In genomic region chr5:177813026-177813425, GRCh38 we compare ENCODE assay signal across 11 cellular contexts. TPM values are rescaled to one million over a fixed set of nuclear protein-coding genes. Genes with fewer than 3 reads are reported as not detected.
A peak's percentile ranks its signal among the peaks of the same experiment; 100 is the strongest.
DNase-seq lines count a peak whose midpoint lies in the region; ATAC-seq and TF ChIP-seq lines count a peak whose summit lies in the region.
"Not testable (repeated sequence)": the region's sequence is repeated elsewhere in the genome, so short reads cannot be mapped to it uniquely, and the experiment has no call there.
"Had no signal": no experiment of that assay in that cellular context is flagged by ENCODE, and none has a peak within 500 bp of the region (broad histone marks: within the 10 kb centered on the region; RNA-seq: fewer than 3 reads in every experiment).

No MANE protein-coding gene starts in this region.

- not testable (repeated sequence) for H3K27ac Mint-ChIP-seq in CD8-positive, alpha-beta T cell; activated CD8-positive, alpha-beta T cell treated with anti-CD3 and anti-CD28 coated beads, Interleukin-2, amount 10 ng/mL, durations not matched to agents 7 days and 5 days; activated naive CD4-positive, alpha-beta T cell treated with anti-CD3 and anti-CD28 coated beads, Interleukin-2, amount 10 ng/mL, durations not matched to agents 7 days and 5 days; central memory CD8-positive, alpha-beta T cell (ENCODE audit: low read depth); memory B cell; naive thymus-derived CD8-positive, alpha-beta T cell; stimulated activated naive B cell treated with anti-CD40 and anti-IgM and Interleukin-4, amounts not matched to agents 10 μg/mL and 1 μg/mL and 100 μg/mL, for 72 hours

- not testable (repeated sequence) for H3K4me3 ChIP-seq in CD8-positive, alpha-beta T cell (ENCODE audit: low read depth, low read length)

- not testable (repeated sequence) for H3K4me1 ChIP-seq in CD8-positive, alpha-beta T cell (ENCODE audit: insufficient read depth, low read length)

- not testable (repeated sequence) for H3K27me3 ChIP-seq in CD8-positive, alpha-beta T cell (ENCODE audit: insufficient read depth, low read length)

- H3K27me3 Mint-ChIP-seq in CD8-positive, alpha-beta T cell (ENCODE audit: low read depth); activated CD8-positive, alpha-beta T cell treated with anti-CD3 and anti-CD28 coated beads, Interleukin-2, amount 10 ng/mL, durations not matched to agents 7 days and 5 days (ENCODE audit: low read depth); activated naive CD4-positive, alpha-beta T cell treated with anti-CD3 and anti-CD28 coated beads, Interleukin-2, amount 10 ng/mL, durations not matched to agents 7 days and 5 days; central memory CD8-positive, alpha-beta T cell; memory B cell; naive thymus-derived CD8-positive, alpha-beta T cell; stimulated activated naive B cell treated with anti-CD40 and anti-IgM and Interleukin-4, amounts not matched to agents 10 μg/mL and 1 μg/mL and 100 μg/mL, for 72 hours: not testable (repeated sequence)

- peak; percentile 59 for ATAC-seq in CD8-positive, alpha-beta T cell
- ATAC-seq in activated CD8-positive, alpha-beta T cell treated with anti-CD3 and anti-CD28 coated beads, Interleukin-2, amount 10 ng/mL, durations not matched to agents 7 days and 5 days, result peak; percentile 47
- ATAC-seq in central memory CD8-positive, alpha-beta T cell (replicated peaks; ENCODE audit: extremely low read depth, poor library complexity, severe bottlenecking), result peak; percentile 55
- peak; percentile 77 for ATAC-seq in memory B cell (ENCODE audit: low read depth)
- peak; percentile 61 to 69 for ATAC-seq in naive thymus-derived CD8-positive, alpha-beta T cell
- peak; percentile 47 to 54 for ATAC-seq in stimulated activated naive B cell treated with anti-CD40 and anti-IgM and Interleukin-4, amounts not matched to agents 10 μg/mL and 1 μg/mL and 100 μg/mL, for 72 hours (replicated peaks)

- H3K36me3 Mint-ChIP-seq in CD8-positive, alpha-beta T cell; activated CD8-positive, alpha-beta T cell treated with anti-CD3 and anti-CD28 coated beads, Interleukin-2, amount 10 ng/mL, durations not matched to agents 7 days and 5 days (ENCODE audit: low read depth); activated naive CD4-positive, alpha-beta T cell treated with anti-CD3 and anti-CD28 coated beads, Interleukin-2, amount 10 ng/mL, durations not matched to agents 7 days and 5 days; central memory CD8-positive, alpha-beta T cell (ENCODE audit: insufficient read depth); memory B cell; naive thymus-derived CD8-positive, alpha-beta T cell; stimulated activated naive B cell treated with anti-CD40 and anti-IgM and Interleukin-4, amounts not matched to agents 10 μg/mL and 1 μg/mL and 100 μg/mL, for 72 hours: not testable (repeated sequence)

- peak in 1 of 7 experiments; percentile 27 for DNase-seq in CD8-positive, alpha-beta T cell
- DNase-seq in activated CD8-positive, alpha-beta T cell treated with anti-CD3 and anti-CD28 coated beads, Interleukin-2, amount 10 ng/mL, durations not matched to agents 7 days and 5 days; central memory CD8-positive, alpha-beta T cell (ENCODE audit: low spot score in 2 of 2); memory B cell (ENCODE audit: low spot score in 2 of 2); stimulated activated naive B cell treated with anti-CD40 and anti-IgM and Interleukin-4, amounts not matched to agents 10 μg/mL and 1 μg/mL and 100 μg/mL, for 72 hours: not testable (repeated sequence)
- DNase-seq in activated naive CD4-positive, alpha-beta T cell treated with anti-CD3 and anti-CD28 coated beads, Interleukin-2, amount 10 ng/mL, durations not matched to agents 7 days and 5 days, result peak; percentile 17
- DNase-seq in naive thymus-derived CD8-positive, alpha-beta T cell, result peak in 1 of 10 donors; percentile 67

- intact Hi-C loops in CD8-positive, alpha-beta T cell (cut with DNase I, micrococcal nuclease), result not testable (repeated sequence)

- CTCF ChIA-PET in CD8-positive, alpha-beta T cell (lab: Charles Lee); activated CD8-positive, alpha-beta T cell treated with anti-CD3 and anti-CD28 coated beads, Interleukin-2, amount 10 ng/mL, durations not matched to agents 7 days and 5 days (lab: Charles Lee); activated naive CD4-positive, alpha-beta T cell treated with anti-CD3 and anti-CD28 coated beads, Interleukin-2, amount 10 ng/mL, durations not matched to agents 7 days and 5 days (lab: Charles Lee): not testable (repeated sequence)

- H3K4me1 Mint-ChIP-seq in CD8-positive, alpha-beta T cell (ENCODE audit: low read depth); activated CD8-positive, alpha-beta T cell treated with anti-CD3 and anti-CD28 coated beads, Interleukin-2, amount 10 ng/mL, durations not matched to agents 7 days and 5 days (ENCODE audit: low read depth); activated naive CD4-positive, alpha-beta T cell treated with anti-CD3 and anti-CD28 coated beads, Interleukin-2, amount 10 ng/mL, durations not matched to agents 7 days and 5 days; central memory CD8-positive, alpha-beta T cell; memory B cell; naive thymus-derived CD8-positive, alpha-beta T cell; stimulated activated naive B cell treated with anti-CD40 and anti-IgM and Interleukin-4, amounts not matched to agents 10 μg/mL and 1 μg/mL and 100 μg/mL, for 72 hours: not testable (repeated sequence)

- H3K9me3 ChIP-seq in CD8-positive, alpha-beta T cell (ENCODE audit: low read length), result not testable (repeated sequence)

- TF ChIP-seq CTCF in CD8-positive, alpha-beta T cell (IDR thresholded peaks at IDR 0.05), result not testable (repeated sequence)

- H3K9me3 Mint-ChIP-seq in CD8-positive, alpha-beta T cell; activated CD8-positive, alpha-beta T cell treated with anti-CD3 and anti-CD28 coated beads, Interleukin-2, amount 10 ng/mL, durations not matched to agents 7 days and 5 days (ENCODE audit: insufficient read depth); activated naive CD4-positive, alpha-beta T cell treated with anti-CD3 and anti-CD28 coated beads, Interleukin-2, amount 10 ng/mL, durations not matched to agents 7 days and 5 days; central memory CD8-positive, alpha-beta T cell; memory B cell; naive thymus-derived CD8-positive, alpha-beta T cell; stimulated activated naive B cell treated with anti-CD40 and anti-IgM and Interleukin-4, amounts not matched to agents 10 μg/mL and 1 μg/mL and 100 μg/mL, for 72 hours: not testable (repeated sequence)

- H3K36me3 ChIP-seq in CD8-positive, alpha-beta T cell (ENCODE audit: insufficient read depth, low read length), result not testable (repeated sequence)

- POLR2A ChIA-PET in CD8-positive, alpha-beta T cell (lab: Charles Lee); activated CD8-positive, alpha-beta T cell treated with anti-CD3 and anti-CD28 coated beads, Interleukin-2, amount 10 ng/mL, durations not matched to agents 7 days and 5 days (lab: Charles Lee); naive thymus-derived CD8-positive, alpha-beta T cell (lab: Charles Lee): not testable (repeated sequence)

- not testable (repeated sequence) for H3K4me3 Mint-ChIP-seq in CD8-positive, alpha-beta T cell; activated CD8-positive, alpha-beta T cell treated with anti-CD3 and anti-CD28 coated beads, Interleukin-2, amount 10 ng/mL, durations not matched to agents 7 days and 5 days; activated naive CD4-positive, alpha-beta T cell treated with anti-CD3 and anti-CD28 coated beads, Interleukin-2, amount 10 ng/mL, durations not matched to agents 7 days and 5 days; central memory CD8-positive, alpha-beta T cell; memory B cell; naive thymus-derived CD8-positive, alpha-beta T cell; stimulated activated naive B cell treated with anti-CD40 and anti-IgM and Interleukin-4, amounts not matched to agents 10 μg/mL and 1 μg/mL and 100 μg/mL, for 72 hours

- H3K27ac ChIP-seq in CD8-positive, alpha-beta T cell (ENCODE audit: low read depth, low read length), result not testable (repeated sequence)

RNA-seq across cellular contexts. Expression of gene FAM153A, which starts 30.3 kb away (rescaled TPM):
- 10 to 100 TPM; 48.6 to 55.1 TPM for total RNA-seq in CD8-positive, alpha-beta T cell
- 10 to 100 TPM; 10.4 to 14.3 TPM for total RNA-seq in activated CD8-positive, alpha-beta T cell treated with anti-CD3 and anti-CD28 coated beads, Interleukin-2, amount 10 ng/mL, durations not matched to agents 7 days and 5 days
- total RNA-seq in naive thymus-derived CD8-positive, alpha-beta T cell, result 100 to 1,000 TPM; 116 to 117 TPM
- polyA plus RNA-seq in naive thymus-derived CD8-positive, alpha-beta T cell, result 1 to 10 TPM in 2 of 3 donors, under 1 TPM in 1; 0.60 to 1.8 (median 1.6) TPM
- total RNA-seq: G401, H7, HFFc6 had no signal
- polyA plus RNA-seq: BJ had no signal
